8 cellular contexts compared by ENCODE assay signal in the genomic region with DNA sequence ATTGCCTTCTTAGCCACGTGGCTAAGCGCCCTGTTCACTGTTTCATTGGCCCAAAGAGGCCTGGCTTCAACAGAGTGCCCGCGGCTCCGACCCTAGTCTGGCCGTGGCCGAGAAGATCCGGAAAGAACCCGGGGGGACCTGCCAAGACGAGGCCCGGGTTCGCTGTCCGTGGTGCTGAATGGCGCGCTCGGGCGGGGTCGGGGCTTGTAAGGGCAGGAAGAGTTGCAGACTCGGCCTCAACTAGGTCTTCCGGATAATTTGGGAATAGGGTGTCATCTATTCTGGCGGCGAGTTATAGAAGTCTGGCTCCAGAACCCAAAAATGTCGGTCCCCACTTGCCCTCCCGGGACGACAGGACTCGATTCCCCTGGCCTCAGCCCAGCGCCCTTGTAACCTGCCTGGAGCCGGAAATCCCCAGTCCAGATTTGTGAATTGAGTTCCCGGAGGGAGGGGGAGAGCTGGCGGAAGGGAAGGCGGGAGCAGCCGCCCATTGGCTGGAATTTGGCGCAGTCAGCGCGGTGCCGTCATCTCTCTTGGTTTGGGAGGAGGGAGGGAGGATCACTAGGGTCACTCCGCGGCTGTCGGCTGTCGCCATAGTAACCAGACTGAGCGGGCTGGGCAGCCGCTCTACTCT. TPM values are rescaled to one million over a fixed set of nuclear protein-coding genes. Genes with fewer than 3 reads are reported as not detected.
DNase-seq lines count a peak whose midpoint lies in the region; ATAC-seq and TF ChIP-seq lines count a peak whose summit lies in the region.

No MANE protein-coding gene starts in this region.

- H3K27me3 ChIP-seq in HCT116 (ENCODE audit: insufficient read depth, low read length) (peaks cover 8% of the 10 kb centered on the region; the same call in 1 of the 2 replicates), heart right ventricle (peaks cover 49 to 95% (median 91%) of the 10 kb centered on the region in 7 donors)

- H3K4me2 ChIP-seq in HCT116 (ENCODE audit: low read length), result peak overlapping the region; percentile 66

- intact Hi-C loops in HCT116 (cut with micrococcal nuclease), result no loop called here
- intact Hi-C loops in heart right ventricle (cut with DNase I), result no loop called here
- intact Hi-C loops in posterior cingulate gyrus (cut with DNase I), result no loop called here

- no peak overlapping the region for H2AFZ ChIP-seq in HCT116 (ENCODE audit: low read depth, low read length, poor library complexity, severe bottlenecking)

- CTCF ChIA-PET in HCT116 (lab: Charles Lee), result interaction anchor here (0.8 to 1.0 kb wide), 3 partner anchors 10 to 64 kb away, joined by 3 to 4 read pairs (median 4); no protein-coding TSS in a partner anchor

- ATAC-seq in HCT116 (peak; percentile 64), heart right ventricle (peak; percentile 50 to 83 (median 71)), GM21447 (IDR thresholded peaks at IDR 0.05; ENCODE audit: unreplicated experiment) (no peak), GM21619 (IDR thresholded peaks at IDR 0.05; ENCODE audit: unreplicated experiment) (no peak)

- WGBS in heart right ventricle, 2 donors, result 1 to 3% methylated on average over 42 of the region's 42 CpGs

- H3K27ac ChIP-seq in 22Rv1, result peak overlapping the region; percentile 89
- H3K27ac ChIP-seq in HCT116 (ENCODE audit: low read depth, low read length), result no peak overlapping the region; the same call in 1 of the 2 replicates
- no peak overlapping the region for H3K27ac ChIP-seq in heart right ventricle

- RAD21 ChIA-PET in HCT116 (lab: Charles Lee; ENCODE audit: low non-redundant PET in 1 of 2, low total read pairs in 2 of 2, uncharacterized antibody in 2 of 2, unreplicated experiment in 2 of 2), result no interaction called here

- no peak for TF ChIP-seq RAD21 in HCT116 (IDR thresholded peaks at IDR 0.05; ENCODE audit: low read depth)

- H3K9me2 ChIP-seq in HCT116 (ENCODE audit: insufficient read depth), result no peaks in the 10 kb centered on the region

- H3K4me3 ChIP-seq in HCT116 (replicated peaks in 1 of 2; ENCODE audit: low read depth in 1 of 2, low read length in 2 of 2) (peak overlapping the region; percentile 27 to 42), heart right ventricle (peak overlapping the region in 1 of 10 donors; percentile 24)

- TF ChIP-seq CTCF in 22Rv1 (IDR thresholded peaks at IDR 0.05), result no peak
- no peak for TF ChIP-seq CTCF in HCT116 (IDR thresholded peaks at IDR 0.05 in 2 of 3, conservative IDR thresholded peaks at IDR 0.05 in 1 of 3; ENCODE audit: borderline replicate concordance in 1 of 3, insufficient read depth in 1 of 3, low read depth in 2 of 3, low read length in 2 of 3)
- TF ChIP-seq CTCF in heart right ventricle (IDR thresholded peaks at IDR 0.05), result no peak

- peaks cover 0 to 31% of the 10 kb centered on the region in 2 experiments; a peak in 2 of 4 replicates for H3K4me1 ChIP-seq in HCT116 (ENCODE audit: control insufficient read depth in 1 of 2, insufficient read depth in 2 of 2, low read length in 2 of 2)
- H3K4me1 ChIP-seq in heart right ventricle, result peaks cover 0 to 27% (median 12%) of the 10 kb centered on the region in 9 donors

- BruUV-seq in HCT116 (replicated peaks; lab: Mats Ljungman, UMichigan), result no TSS peak

- TF ChIP-seq POLR2A in HCT116 (IDR thresholded peaks at IDR 0.05; ENCODE audit: borderline replicate concordance, extremely low read depth, insufficient read depth, insufficient read length), result no peak

- H3K79me2 ChIP-seq in HCT116 (ENCODE audit: insufficient read depth, low read length), result no peaks in the 10 kb centered on the region

- POLR2A ChIA-PET in HCT116 (lab: Charles Lee), result no interaction called here

- H3K36me3 ChIP-seq in HCT116 (ENCODE audit: control insufficient read depth in 1 of 2, insufficient read depth in 2 of 2, low read length in 2 of 2) (no peaks in the 10 kb centered on the region), heart right ventricle (no peaks in the 10 kb centered on the region)

- H3K9ac ChIP-seq in HCT116 (ENCODE audit: low read length), result no peak overlapping the region

- H3K9me3 ChIP-seq in HCT116 (ENCODE audit: control insufficient read depth in 1 of 2, insufficient read depth in 1 of 2, low read depth in 1 of 2, low read length in 2 of 2) (no peaks in the 10 kb centered on the region), heart right ventricle (no peaks in the 10 kb centered on the region)

- no peaks in the 10 kb centered on the region for H4K20me1 ChIP-seq in HCT116 (ENCODE audit: insufficient read depth)

- peak; percentile 64 for DNase-seq in HCT116 (ENCODE audit: low read depth, low spot score)
- DNase-seq in NCI-H748 treated with DMSO at 0.1 percent for 48 hours (lab: John Stamatoyannopoulos, UW), result peak; percentile 94
- DNase-seq in activated naive CD4-positive, alpha-beta T cell (lab: John Stamatoyannopoulos, UW), result peak in 3 of 4 experiments; percentile 27 to 62 (median 60)
- DNase-seq in heart right ventricle, result peak; percentile 73 to 74
- peak; percentile 60 to 98 (median 84) for DNase-seq in posterior cingulate gyrus

TF ChIP-seq in HCT116, 20 proteins besides CTCF, POLR2A, EP300 and RAD21:
- TF ChIP-seq, protein P1, sequence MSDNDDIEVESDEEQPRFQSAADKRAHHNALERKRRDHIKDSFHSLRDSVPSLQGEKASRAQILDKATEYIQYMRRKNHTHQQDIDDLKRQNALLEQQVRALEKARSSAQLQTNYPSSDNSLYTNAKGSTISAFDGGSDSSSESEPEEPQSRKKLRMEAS (IDR thresholded peaks at IDR 0.05), result no peak
- TF ChIP-seq TCF7L2 (IDR thresholded peaks at IDR 0.05; ENCODE audit: borderline replicate concordance, extremely low read depth, insufficient read depth, insufficient read length) (no peak), ATF3 (IDR thresholded peaks at IDR 0.05) (no peak), REST (IDR thresholded peaks at IDR 0.05; ENCODE audit: low read depth) (peak; percentile 96), FOSL1 (IDR thresholded peaks at IDR 0.05; ENCODE audit: low read depth) (no peak), SP1 (IDR thresholded peaks at IDR 0.05; ENCODE audit: low read depth) (no peak), SIN3A (IDR thresholded peaks at IDR 0.05; ENCODE audit: low read depth) (no peak; the same call in 1 of the 2 replicates)

RNA-seq across cellular contexts. Expression of gene CDK5R2, which starts 3.5 kb away (rescaled TPM):
- total RNA-seq in HCT116 (2021; ENCODE audit: unreplicated experiment) (0.44 TPM), heart right ventricle (under 1 TPM in 1 of 10 donors, not detected in 9; 0.09 TPM)
- polyA plus RNA-seq in HCT116 (2012), result 0.84 and 0.96 TPM in 2 replicates
- not detected for polyA plus RNA-seq in heart right ventricle

RNA-seq across cellular contexts. Expression of gene FEV, which starts 22.0 kb away (rescaled TPM):
- total RNA-seq in HCT116 (2021; ENCODE audit: unreplicated experiment) (not detected), heart right ventricle (not detected)
- not detected in 2 replicates for polyA plus RNA-seq in HCT116 (2012)
- polyA plus RNA-seq in heart right ventricle, result not detected

RNA-seq across cellular contexts. Expression of gene CRYBA2, which starts 30.2 kb away (rescaled TPM):
- total RNA-seq in HCT116 (2021; ENCODE audit: unreplicated experiment), result not detected
- polyA plus RNA-seq in HCT116 (2012), result not detected in 2 replicates
- total RNA-seq in heart right ventricle, result not detected
- not detected for polyA plus RNA-seq in heart right ventricle

Comparison
In these comparisons a context has a peak if more than half of its experiments do, and no peak if none do; other contexts are left out.
1. ATAC-seq: peak in HCT116 (single experiment) and heart right ventricle (8 of 8); none in GM21447 (single experiment) and GM21619 (single experiment).
2. Peak in every context shown above with its lines, with median percentiles within 50 percentile points of each other: DNase-seq.